Comparison of ENCODE assay signal across 13 cellular contexts in genomic region chrX:413322-414201, GRCh38. TPM values are rescaled to one million over a fixed set of nuclear protein-coding genes. Genes with fewer than 3 reads are reported as not detected.
DNase-seq lines count a peak whose midpoint lies in the region; ATAC-seq and TF ChIP-seq lines count a peak whose summit lies in the region.
"Had no signal": no experiment of that assay in that cellular context is flagged by ENCODE, and none has a peak within 500 bp of the region (broad histone marks: within the 10 kb centered on the region; RNA-seq: fewer than 3 reads in every experiment).

No MANE protein-coding gene starts in this region.

- in situ Hi-C loops in mammary epithelial cell (cut with MboI; ENCODE audit: low sequenced_read_pairs in 2 of 2): no loop called here

- CTCF ChIA-PET in mammary epithelial cell (lab: Charles Lee; ENCODE audit: low non-redundant PET): no interaction called here

- no peak overlapping the region for H3K27ac ChIP-seq in breast epithelium
- H3K27ac ChIP-seq in mammary epithelial cell (ENCODE audit: insufficient read depth, low read depth, low read length): no peak overlapping the region
- H3K27ac ChIP-seq in aorta (ENCODE audit: low read depth in 1 of 2, low read length in 2 of 2): peak overlapping the region in 1 of 2 donors; percentile 14
- H3K27ac ChIP-seq: vagina had no signal

- ATAC-seq in aorta (ENCODE audit: low FRiP score) (peak; percentile 46), GM18505 (IDR thresholded peaks at IDR 0.05; ENCODE audit: unreplicated experiment) (no peak)
- ATAC-seq: activated CD8-positive, alpha-beta memory T cell treated with anti-CD3 and anti-CD28 coated beads, Interleukin-2, amount 10 ng/mL, durations not matched to agents 7 days and 5 days; T-cell had no signal

- no peak overlapping the region for H3K9ac ChIP-seq in mammary epithelial cell (ENCODE audit: insufficient read depth, low read length)

- no peak overlapping the region for H3K4me2 ChIP-seq in mammary epithelial cell (ENCODE audit: insufficient read depth, low read depth, low read length)

- dilution Hi-C loops in mammary epithelial cell (cut with HindIII; ENCODE audit: low sequenced_read_pairs): no loop called here

- no peaks in the 10 kb centered on the region for H4K20me1 ChIP-seq in mammary epithelial cell (ENCODE audit: insufficient read depth, low read length)

- BruUV-seq in mammary epithelial cell (replicated peaks; lab: Mats Ljungman, UMichigan): no TSS peak

- 37% methylated on average over 25 of the region's 47 CpGs for WGBS in mammary epithelial cell (ENCODE audit: low coverage, missing lambda C conversion rate)
- WGBS in aorta, 2 donors: 3 to 4% methylated on average over 47 of the region's 47 CpGs

- H3K9me3 ChIP-seq in breast epithelium (no peaks in the 10 kb centered on the region), mammary epithelial cell (replicated peaks; ENCODE audit: insufficient read depth, low read length) (peaks cover 6% of the 10 kb centered on the region), aorta (ENCODE audit: control insufficient read depth, low read length) (no peaks in the 10 kb centered on the region)
- H3K9me3 ChIP-seq: vagina had no signal

- DNase-seq in breast epithelium (ENCODE audit: low spot score in 2 of 2) (no peak), mammary epithelial cell (no peak), glomerular endothelial cell (ENCODE audit: extremely low read depth, low read depth, low spot score) (peak; percentile 5), myocyte (ENCODE audit: low read depth) (peak; percentile 97), aorta (peak; percentile 54 to 83), NCI-H2227 treated with DMSO at 0.1 percent for 48 hours (lab: John Stamatoyannopoulos, UW) (no peak), activated gamma-delta T cell treated with Interleukin-2 at 50 U/mL for 16 hours (no peak)
- DNase-seq: activated CD8-positive, alpha-beta memory T cell treated with anti-CD3 and anti-CD28 coated beads, Interleukin-2, amount 10 ng/mL, durations not matched to agents 7 days and 5 days; NCI-H226; stimulated activated CD4-positive, alpha-beta T cell treated with anti-CD3 and anti-CD28 coated beads, Interleukin-1b, Interleukin-23, amount 100 ng/mL, for 48 hours; T-cell had no signal

- no peak overlapping the region for H2AFZ ChIP-seq in mammary epithelial cell (ENCODE audit: low read depth, low read length)

- peak overlapping the region in 2 of 3 donors; percentile 11 to 18 for H3K4me3 ChIP-seq in breast epithelium
- no peak overlapping the region for H3K4me3 ChIP-seq in mammary epithelial cell (replicated peaks in 1 of 3; ENCODE audit: insufficient read depth in 1 of 3, low read depth in 2 of 3, low read length in 3 of 3)
- peak overlapping the region; percentile 2 to 3 for H3K4me3 ChIP-seq in aorta (ENCODE audit: low read length in 2 of 2)
- H3K4me3 ChIP-seq: vagina had no signal

- no peaks in the 10 kb centered on the region for H3K79me2 ChIP-seq in mammary epithelial cell (ENCODE audit: insufficient read depth, low read length)

- intact Hi-C loops in breast epithelium (cut with DNase I; ENCODE audit: low total_unique reads): no loop called here
- intact Hi-C loops in mammary epithelial cell (cut with micrococcal nuclease): no loop called here
- intact Hi-C loops in aorta (cut with DNase I): no loop called here

- no peak for TF ChIP-seq CTCF in breast epithelium (IDR thresholded peaks at IDR 0.05)
- TF ChIP-seq CTCF in mammary epithelial cell (conservative IDR thresholded peaks at IDR 0.05 in 1 of 2, IDR thresholded peaks at IDR 0.05 in 1 of 2; ENCODE audit: extremely low read depth in 1 of 2, insufficient read depth in 1 of 2, low read depth in 1 of 2, low read length in 2 of 2): no peak

- TF ChIP-seq POLR2A in breast epithelium (IDR thresholded peaks at IDR 0.05) (no peak), GM18505 (IDR thresholded peaks at IDR 0.05; ENCODE audit: borderline replicate concordance, extremely low read depth, insufficient read depth, insufficient read length) (no peak)

- peaks cover 0 to 7% of the 10 kb centered on the region in 2 donors for H3K27me3 ChIP-seq in breast epithelium
- H3K27me3 ChIP-seq in mammary epithelial cell (ENCODE audit: insufficient read depth, low read length): no peaks in the 10 kb centered on the region
- no peaks in the 10 kb centered on the region for H3K27me3 ChIP-seq in aorta (ENCODE audit: control insufficient read depth in 1 of 2, insufficient read depth in 2 of 2, low read length in 1 of 2)
- H3K27me3 ChIP-seq: vagina had no signal

- H3K4me1 ChIP-seq in breast epithelium (no peaks in the 10 kb centered on the region), mammary epithelial cell (ENCODE audit: insufficient read depth, low read length) (no peaks in the 10 kb centered on the region), aorta (ENCODE audit: control insufficient read depth in 1 of 2, insufficient read depth in 2 of 2, low read length in 2 of 2) (no peaks in the 10 kb centered on the region)
- H3K4me1 ChIP-seq: vagina had no signal

- H3K36me3 ChIP-seq in breast epithelium: no peaks in the 10 kb centered on the region
- no peaks in the 10 kb centered on the region for H3K36me3 ChIP-seq in mammary epithelial cell (ENCODE audit: insufficient read depth, low read length)
- no peaks in the 10 kb centered on the region for H3K36me3 ChIP-seq in aorta (ENCODE audit: control insufficient read depth in 1 of 2, insufficient read depth in 2 of 2, low read length in 1 of 2)
- H3K36me3 ChIP-seq: vagina had no signal

RNA-seq across cellular contexts. Expression of gene PPP2R3B, which starts 26.9 kb away (rescaled TPM):
- total RNA-seq in breast epithelium: 10 to 100 TPM; 10.4 to 23.3 (median 23.1) TPM
- total RNA-seq in mammary epithelial cell: 10 to 100 TPM in 1 of 2 donors, 1 to 10 TPM in 1; 9.2 to 26.8 TPM
- polyA plus RNA-seq in mammary epithelial cell: 13.5 TPM
- 12.4 TPM for polyA minus RNA-seq in mammary epithelial cell
- total RNA-seq in glomerular endothelial cell: 20.3 and 27.7 TPM in 2 replicates
- 207 and 226 TPM in 2 replicates for total RNA-seq in myocyte
- 139 TPM for polyA plus RNA-seq in myocyte (2012)
- 10 to 100 TPM in 1 of 2 donors, 1 to 10 TPM in 1; 7.8 to 19.1 TPM for total RNA-seq in aorta
- polyA plus RNA-seq in aorta: 10 to 100 TPM in 1 of 2 donors, 1 to 10 TPM in 1; 3.1 to 41.8 TPM

Comparison
In these comparisons a context has a peak if more than half of its experiments do, and no peak if none do; other contexts are left out.
1. H3K4me3 ChIP-seq: peak in breast epithelium (2 of 3) and aorta (2 of 2); none in mammary epithelial cell (0 of 3).
2. DNase-seq: peak in glomerular endothelial cell (single experiment), myocyte (single experiment) and aorta (2 of 2); none in breast epithelium (0 of 2), mammary epithelial cell (single experiment), NCI-H2227 treated with DMSO at 0.1 percent for 48 hours (single experiment) and activated gamma-delta T cell treated with Interleukin-2 at 50 U/mL for 16 hours (single experiment).